8 cellular contexts compared by ENCODE assay signal in the genomic region with DNA sequence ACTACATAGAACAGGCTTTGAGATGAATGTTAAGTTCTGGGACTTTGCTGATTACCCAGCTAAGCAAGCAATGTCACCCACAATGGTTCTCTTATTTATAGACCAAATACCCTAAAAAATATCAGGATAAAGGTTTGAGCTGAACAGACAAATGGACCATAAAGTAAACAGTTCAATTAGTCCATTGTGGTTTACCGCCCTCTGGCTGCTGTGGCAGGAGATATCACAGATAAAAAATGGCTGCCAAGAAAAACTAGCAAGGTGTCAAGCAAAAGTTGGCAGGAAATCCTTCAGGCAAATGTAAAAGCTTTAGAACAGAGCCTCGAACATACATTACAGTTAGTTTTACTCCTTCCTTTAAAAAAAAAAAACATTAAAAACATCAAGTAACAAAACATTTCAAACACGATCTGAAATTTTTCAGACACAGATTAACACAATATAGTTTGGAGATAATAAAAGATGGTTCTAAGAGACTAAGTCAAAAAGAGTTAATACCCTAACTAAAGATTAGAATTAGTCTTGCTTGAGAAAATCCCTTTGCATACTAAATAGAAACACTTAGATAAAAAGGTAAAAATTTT. TPM values are rescaled to one million over a fixed set of nuclear protein-coding genes. Genes with fewer than 3 reads are reported as not detected.
DNase-seq lines count a peak whose midpoint lies in the region; ATAC-seq, FAIRE-seq and TF ChIP-seq lines count a peak whose summit lies in the region.

No MANE protein-coding gene starts in this region.

- H3K4me3 ChIP-seq in OCI-LY1 (ENCODE audit: low read depth, low read length, poor library complexity, severe bottlenecking) = no peak overlapping the region
- no peak overlapping the region for H3K4me3 ChIP-seq in prostate gland

- in situ Hi-C loops in Caki2 (cut with HindIII; ENCODE audit: low pct_unique_long_range_greater_than_20kb, low sequenced_read_pairs) = no loop called here

- H3K27ac ChIP-seq in OCI-LY1 (ENCODE audit: low read depth, low read length, poor library complexity, severe bottlenecking) = no peak overlapping the region
- H3K27ac ChIP-seq in prostate gland = no peak overlapping the region

- H3K4me1 ChIP-seq in OCI-LY1 (ENCODE audit: insufficient read depth, low read length, severe bottlenecking) (peaks cover 16% of the 10 kb centered on the region), prostate gland (replicated peaks) (no peaks in the 10 kb centered on the region)

- H3K4me2 ChIP-seq in OCI-LY1 (ENCODE audit: low read length) = peak overlapping the region; percentile 21; the same call in 1 of the 2 replicates

- no peaks in the 10 kb centered on the region for H3K9me2 ChIP-seq in OCI-LY1 (ENCODE audit: low read depth, low read length)

- peaks cover 8% of the 10 kb centered on the region; the same call in 1 of the 2 replicates for H3K79me2 ChIP-seq in OCI-LY1 (ENCODE audit: insufficient read depth, low read length)

- H3K27me3 ChIP-seq in OCI-LY1 (ENCODE audit: insufficient read depth, low read length) = no peaks in the 10 kb centered on the region
- H3K27me3 ChIP-seq in prostate gland (replicated peaks; ENCODE audit: insufficient read depth) = no peaks in the 10 kb centered on the region

- H2AFZ ChIP-seq in OCI-LY1 (ENCODE audit: low read length) = no peak overlapping the region

- 6% methylated on average over 3 of the region's 3 CpGs for WGBS in prostate gland

- no peak for TF ChIP-seq POLR2A in prostate gland (IDR thresholded peaks at IDR 0.05)

- H3K36me3 ChIP-seq in OCI-LY1 (ENCODE audit: insufficient read depth, low read length) (no peaks in the 10 kb centered on the region), prostate gland (no peaks in the 10 kb centered on the region)

- peak; percentile 32 for DNase-seq in Caki2 (ENCODE audit: low read depth)
- DNase-seq in activated T-helper 1 cell treated with Interleukin-2 at 50 U/mL for 16 hours (ENCODE audit: low read depth) = peak; percentile 9
- peak; percentile 22 to 36 for DNase-seq in frontal cortex (ENCODE audit: low spot score in 2 of 2)
- DNase-seq in prostate gland (ENCODE audit: low spot score) = peak; percentile 59

- peak; percentile 91 for FAIRE-seq in frontal cortex (lab: Jason Lieb, UNC)

- ATAC-seq in HG03159 (IDR thresholded peaks at IDR 0.05; ENCODE audit: unreplicated experiment) (peak; percentile 64), GM21737 (IDR thresholded peaks at IDR 0.05; ENCODE audit: unreplicated experiment) (no peak), GM18861 (IDR thresholded peaks at IDR 0.05; ENCODE audit: unreplicated experiment) (no peak)

- no peak overlapping the region for H3K9ac ChIP-seq in OCI-LY1 (ENCODE audit: low read length)

- no peaks in the 10 kb centered on the region for H3K9me3 ChIP-seq in OCI-LY1 (ENCODE audit: low read length)
- H3K9me3 ChIP-seq in prostate gland = no peaks in the 10 kb centered on the region

- intact Hi-C loops in prostate gland (cut with DNase I) = loop anchor here (1.0 to 5.0 kb wide), 2 partner anchors 221 to 239 kb away; no protein-coding TSS in a partner anchor

- no peaks in the 10 kb centered on the region for H3F3A ChIP-seq in OCI-LY1 (ENCODE audit: insufficient read depth, low read length)

- TF ChIP-seq CTCF in OCI-LY1 (IDR thresholded peaks at IDR 0.05; ENCODE audit: low read length) (peak; percentile 77), prostate gland (IDR thresholded peaks at IDR 0.05) (peak; percentile 29 to 88 (median 79))

- no peaks in the 10 kb centered on the region for H4K20me1 ChIP-seq in OCI-LY1 (ENCODE audit: insufficient read depth, low read length)

RNA-seq across cellular contexts. Expression of gene MED13L, which starts 41.3 kb away (rescaled TPM):
- total RNA-seq in Caki2 (2014; rRNA removed; shearing (Covaris generic); ENCODE audit: low replicate concordance) = 20.1 and 38.7 TPM in 2 replicates
- total RNA-seq in frontal cortex (164 TPM), prostate gland (100 to 1,000 TPM in 1 of 2 donors, 10 to 100 TPM in 1; 88.9 to 140 TPM)

Comparison
In these comparisons a context has a peak if more than half of its experiments do, and no peak if none do; other contexts are left out.
1. DNase-seq: peak in every context shown above with its lines; median percentile 59 in prostate gland; 32 in Caki2; 29 in frontal cortex; 9 in activated T-helper 1 cell treated with Interleukin-2 at 50 U/mL for 16 hours.